Comparison of ENCODE assay signal across 8 cellular contexts in the genomic region with DNA sequence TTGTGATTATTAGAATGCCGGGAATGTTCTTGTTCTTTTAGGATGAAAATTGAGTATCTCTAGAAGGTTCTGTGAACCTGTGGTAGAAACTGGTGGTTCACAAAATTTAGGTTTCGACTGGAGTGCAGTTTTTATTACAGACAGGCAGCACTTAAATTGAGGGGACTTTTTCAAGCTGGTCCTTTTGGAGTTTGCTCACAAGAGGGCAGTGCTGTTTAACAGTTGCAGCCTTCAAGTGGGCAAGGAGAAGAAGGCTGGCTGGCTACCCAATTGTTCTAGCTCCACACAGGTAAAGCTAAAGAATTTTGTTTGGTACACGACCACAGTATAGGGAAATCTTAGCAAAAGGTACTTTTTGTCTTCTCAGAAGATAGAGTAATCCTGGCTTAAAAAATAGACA.
DNase-seq lines count a peak whose midpoint lies in the region; ATAC-seq and TF ChIP-seq lines count a peak whose summit lies in the region.

No MANE protein-coding gene starts in this region.

- intact Hi-C loops in mammary epithelial cell (cut with micrococcal nuclease) = loop anchor here (1.0 to 5.0 kb wide), 5 partner anchors 64 to 639 kb away; a partner anchor contains a TSS

- no peak overlapping the region for H3K27ac ChIP-seq in mammary epithelial cell (ENCODE audit: insufficient read depth, low read depth, low read length)

- H3K4me3 ChIP-seq in mammary epithelial cell (replicated peaks in 1 of 3; ENCODE audit: insufficient read depth in 1 of 3, low read depth in 2 of 3, low read length in 3 of 3) (no peak overlapping the region), kidney epithelial cell (ENCODE audit: low read depth, low read length) (no peak overlapping the region)

- BruUV-seq in mammary epithelial cell (replicated peaks; lab: Mats Ljungman, UMichigan) = no TSS peak

- DNase-seq in NCI-H446 (lab: John Stamatoyannopoulos, UW) (peak; percentile 23 to 49), NCI-H446 treated with DMSO at 0.1 percent for 48 hours (lab: John Stamatoyannopoulos, UW) (no peak), RPMI7951 (ENCODE audit: low read depth) (peak; percentile 75), mammary epithelial cell (peak; percentile 65), kidney epithelial cell (ENCODE audit: low read depth) (peak; percentile 49)
- DNase-seq in stimulated activated naive CD8-positive, alpha-beta T cell treated with anti-CD3 and anti-CD28 coated beads, Interleukin-15, Interleukin-2, amounts not matched to agents 100 U/mL and 50 U/mL, for 24 hours = peak; percentile 26

- no peak overlapping the region for H3K9ac ChIP-seq in mammary epithelial cell (ENCODE audit: insufficient read depth, low read length)

- dilution Hi-C loops in mammary epithelial cell (cut with HindIII; ENCODE audit: low sequenced_read_pairs) = no loop called here

- CTCF ChIA-PET in mammary epithelial cell (lab: Charles Lee; ENCODE audit: low non-redundant PET) = interaction anchor here (0.6 to 1.1 kb wide), 2 partner anchors 617 to 646 kb away, joined by 3 to 6 read pairs; no protein-coding TSS in a partner anchor

- H2AFZ ChIP-seq in mammary epithelial cell (ENCODE audit: low read depth, low read length) = peak overlapping the region; percentile 24

- in situ Hi-C loops in mammary epithelial cell (cut with MboI; ENCODE audit: low sequenced_read_pairs in 2 of 2) = loop anchor here in 1 of 2 donors (25.0 kb wide), 1 partner anchor 631 kb away; no protein-coding TSS in a partner anchor

- H4K20me1 ChIP-seq in mammary epithelial cell (ENCODE audit: insufficient read depth, low read length) = no peaks in the 10 kb centered on the region

- no peaks in the 10 kb centered on the region for H3K79me2 ChIP-seq in mammary epithelial cell (ENCODE audit: insufficient read depth, low read length)

- no peaks in the 10 kb centered on the region for H3K4me1 ChIP-seq in mammary epithelial cell (ENCODE audit: insufficient read depth, low read length)

- H3K36me3 ChIP-seq in mammary epithelial cell (ENCODE audit: insufficient read depth, low read length) = no peaks in the 10 kb centered on the region
- no peaks in the 10 kb centered on the region for H3K36me3 ChIP-seq in kidney epithelial cell (ENCODE audit: control insufficient read depth, insufficient read depth, low read length)

- 33% methylated on average over 3 of the region's 3 CpGs for WGBS in mammary epithelial cell (ENCODE audit: low coverage, missing lambda C conversion rate)

- no peak overlapping the region for H3K4me2 ChIP-seq in mammary epithelial cell (ENCODE audit: insufficient read depth, low read depth, low read length)

- H3K9me3 ChIP-seq in mammary epithelial cell (replicated peaks; ENCODE audit: insufficient read depth, low read length) = no peaks in the 10 kb centered on the region

- H3K27me3 ChIP-seq in mammary epithelial cell (ENCODE audit: insufficient read depth, low read length) = no peaks in the 10 kb centered on the region
- H3K27me3 ChIP-seq in kidney epithelial cell (ENCODE audit: control insufficient read depth, insufficient read depth, low read length) = no peaks in the 10 kb centered on the region

- TF ChIP-seq CTCF in LNCAP (IDR thresholded peaks at IDR 0.05) (peak; percentile 68), mammary epithelial cell (conservative IDR thresholded peaks at IDR 0.05 in 1 of 2, IDR thresholded peaks at IDR 0.05 in 1 of 2; ENCODE audit: extremely low read depth in 1 of 2, insufficient read depth in 1 of 2, low read depth in 1 of 2, low read length in 2 of 2) (peak; percentile 57 to 82), kidney epithelial cell (IDR thresholded peaks at IDR 0.05; ENCODE audit: insufficient read depth, low read length, poor library complexity, severe bottlenecking) (peak; percentile 75)

- peak; percentile 77 for ATAC-seq in GM21717 (IDR thresholded peaks at IDR 0.05; ENCODE audit: unreplicated experiment)
- ATAC-seq in stimulated activated naive CD8-positive, alpha-beta T cell treated with anti-CD3 and anti-CD28 coated beads, Interleukin-15, Interleukin-2, amounts not matched to agents 100 U/mL and 50 U/mL, for 24 hours = no peak
